ENCODE assay signal across 1 cellular context in the genomic region with DNA sequence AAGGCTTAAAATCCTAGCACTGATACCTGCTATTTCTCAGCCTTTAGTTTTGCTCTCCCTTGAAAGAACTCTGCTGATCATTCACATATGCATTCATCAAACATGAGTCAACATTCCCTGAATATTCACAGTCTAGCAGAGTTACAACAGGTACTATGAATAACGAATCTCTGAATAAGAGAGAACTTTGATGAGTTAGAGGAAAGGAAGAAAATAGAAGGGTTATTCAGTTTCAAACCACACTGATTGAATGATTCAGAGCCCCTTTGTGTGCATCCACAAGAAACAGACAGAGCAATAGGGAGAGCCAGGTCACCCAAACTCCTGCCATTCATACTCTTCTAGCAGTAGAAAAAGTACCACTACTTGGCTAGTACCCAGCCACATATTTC.
TF ChIP-seq lines count a peak whose summit lies in the region.

No MANE protein-coding gene starts in this region.

TF ChIP-seq in HCT116, 20 proteins besides CTCF, POLR2A, EP300 and RAD21 (continued from another document):
- TF ChIP-seq CEBPB (IDR thresholded peaks at IDR 0.05; ENCODE audit: low read depth), result 0 out of 2 replicates have a peak, but pooled peaks have one; percentile 32
